22 cellular contexts compared by ENCODE assay signal in genomic region chr17:80971704-80972304, GRCh38.
"Had no signal": no experiment of that assay in that cellular context is flagged by ENCODE, and none has a peak within 500 bp of the region (broad histone marks: within the 10 kb centered on the region; RNA-seq: fewer than 3 reads in every experiment).

No MANE protein-coding gene starts in this region.

- H3K36me3 ChIP-seq: heart left ventricle, neutrophil, sigmoid colon, tibial artery, upper lobe of left lung, vagina had no signal

- H3K27me3 ChIP-seq: dorsolateral prefrontal cortex, sigmoid colon, upper lobe of left lung, vagina had no signal

- H3K9me3 ChIP-seq: heart left ventricle, neutrophil, psoas muscle, sigmoid colon, tibial artery, upper lobe of left lung, vagina had no signal

- H3K27ac ChIP-seq: dorsolateral prefrontal cortex, heart left ventricle, neutrophil, psoas muscle, sigmoid colon, skin epidermis, tibial artery, upper lobe of left lung, vagina had no signal

- H3K4me3 ChIP-seq: heart left ventricle, lung, psoas muscle, sigmoid colon, skin epidermis, tibial artery, upper lobe of left lung, vagina had no signal

- DNase-seq: cortex of kidney; dorsolateral prefrontal cortex; effector CD8-positive, alpha-beta T cell; foreskin melanocyte; heart left ventricle; hippocampal formation; left colon; left ventricle myocardium superior; mesendoderm; naive thymus-derived CD4-positive, alpha-beta T cell; nephron progenitor cell; retina; sigmoid colon; stimulated activated CD4-positive, alpha-beta T cell treated with anti-CD3 and anti-CD28 coated beads, Interleukin-2, amount 100 ng/mL, for 48 hours; stimulated activated CD8-positive, alpha-beta memory T cell treated with anti-CD3 and anti-CD28 coated beads, Interleukin-4, amount 100 ng/mL, for 48 hours; tibial artery had no signal
